ENCODE assay signal across 10 cellular contexts in the genomic region with DNA sequence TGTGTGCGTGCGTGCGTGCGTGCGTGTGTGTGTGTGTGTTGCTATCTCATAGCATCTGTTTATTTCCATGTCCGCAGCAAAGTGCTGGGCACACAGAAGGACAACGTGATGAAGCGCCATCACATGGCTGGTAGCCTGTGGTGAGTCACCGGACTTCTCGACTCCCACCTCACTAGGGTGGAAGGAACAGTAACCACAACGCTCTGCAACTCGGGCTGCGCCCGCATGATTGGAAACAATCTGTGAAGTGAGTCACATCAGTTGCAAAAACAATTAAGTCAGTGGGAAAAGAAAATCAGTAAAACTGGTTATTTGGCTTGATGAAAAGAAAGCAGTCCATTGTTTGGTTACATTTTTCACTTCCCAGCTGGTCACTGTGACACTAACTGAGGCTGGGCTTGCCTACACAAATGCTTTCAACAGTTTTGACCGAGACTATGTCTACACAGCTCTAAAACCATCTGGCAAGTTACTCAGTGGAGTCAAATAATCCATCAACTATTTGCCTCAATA.
A peak's percentile ranks its signal among the peaks of the same experiment; 100 is the strongest.
DNase-seq lines count a peak whose midpoint lies in the region; TF ChIP-seq lines count a peak whose summit lies in the region.
"Had no signal": no experiment of that assay in that cellular context is flagged by ENCODE, and none has a peak within 500 bp of the region (broad histone marks: within the 10 kb centered on the region; RNA-seq: fewer than 3 reads in every experiment).

No MANE protein-coding gene starts in this region.

- WGBS in mesenchymal stem cell = 50% methylated on average over 15 of the region's 15 CpGs

- DNase-seq in AG09309 (ENCODE audit: low read depth) (peak; percentile 93), MG63 (peak; percentile 93), cardiac fibroblast (ENCODE audit: low read depth in 2 of 2) (peak; percentile 63 to 87), mesenchymal stem cell (peak; percentile 97), NCI-H1105 treated with DMSO at 0.1 percent for 48 hours (lab: John Stamatoyannopoulos, UW) (no peak), NCI-H774 (lab: John Stamatoyannopoulos, UW) (no peak), NCI-H526 treated with DMSO at 0.1 percent for 48 hours (lab: John Stamatoyannopoulos, UW) (no peak), NAMALWA (ENCODE audit: low spot score) (no peak)
- DNase-seq: stimulated activated CD4-positive, alpha-beta T cell treated with anti-CD3 and anti-CD28 coated beads, Interleukin-4, amount 100 ng/mL, for 24 hours had no signal

- H4K91ac ChIP-seq in mesenchymal stem cell (ENCODE audit: low read length) = no peak overlapping the region

- H2AFZ ChIP-seq in mesenchymal stem cell (ENCODE audit: low read depth, low read length) = no peak overlapping the region

- H2BK12ac ChIP-seq in mesenchymal stem cell (ENCODE audit: low read length in 2 of 2) = no peak overlapping the region

- TF ChIP-seq CTCF in AG09309 (IDR thresholded peaks at IDR 0.05; ENCODE audit: control insufficient read depth, insufficient read depth, low read depth, low read length, missing control alignments) (no peak), cardiac fibroblast (IDR thresholded peaks at IDR 0.05; ENCODE audit: low read depth, low read length) (no peak)

- no peaks in the 10 kb centered on the region for H3K36me3 ChIP-seq in MG63
- no peaks in the 10 kb centered on the region for H3K36me3 ChIP-seq in mesenchymal stem cell (ENCODE audit: control insufficient read depth in 1 of 2, insufficient read depth in 2 of 2, low read depth in 1 of 2, low read length in 2 of 2)

- H2BK120ac ChIP-seq in mesenchymal stem cell (ENCODE audit: low read depth, low read length) = no peak overlapping the region

- no peak overlapping the region for H3K23ac ChIP-seq in mesenchymal stem cell (ENCODE audit: low read length in 2 of 2)

- H3K4me1 ChIP-seq in mesenchymal stem cell (ENCODE audit: control insufficient read depth, insufficient read depth, low read depth, low read length) = peaks cover 19% of the 10 kb centered on the region

- no peak overlapping the region for H3K4me3 ChIP-seq in AG09309 (ENCODE audit: control insufficient read depth, low read depth, low read length)
- no peak overlapping the region for H3K4me3 ChIP-seq in MG63
- H3K4me3 ChIP-seq in cardiac fibroblast (replicated peaks in 1 of 2; ENCODE audit: low read depth in 2 of 2, low read length in 2 of 2) = no peak overlapping the region
- H3K4me3 ChIP-seq in mesenchymal stem cell (ENCODE audit: insufficient read depth in 1 of 2, low read depth in 1 of 2, low read length in 2 of 2) = no peak overlapping the region

- no peak overlapping the region for H4K8ac ChIP-seq in mesenchymal stem cell (ENCODE audit: low read length)

- H3K9ac ChIP-seq in mesenchymal stem cell (ENCODE audit: low read length) = peak overlapping the region; percentile 42

- no peak overlapping the region for H2BK15ac ChIP-seq in mesenchymal stem cell (ENCODE audit: low read depth, poor library complexity, severe bottlenecking)

- no peaks in the 10 kb centered on the region for H3K9me3 ChIP-seq in MG63
- no peaks in the 10 kb centered on the region for H3K9me3 ChIP-seq in mesenchymal stem cell (ENCODE audit: control insufficient read depth, low read length)

- no peaks in the 10 kb centered on the region for H3K79me1 ChIP-seq in mesenchymal stem cell (replicated peaks; ENCODE audit: low read length, poor library complexity, severe bottlenecking)

- H2AK5ac ChIP-seq in mesenchymal stem cell (ENCODE audit: low read length, severe bottlenecking) = no peak overlapping the region

- peak overlapping the region; percentile 87 for H3K27ac ChIP-seq in mesenchymal stem cell (ENCODE audit: low read length, poor library complexity, severe bottlenecking)
- H3K27ac ChIP-seq: C4-2B had no signal

- H3K4ac ChIP-seq in mesenchymal stem cell (ENCODE audit: low read depth in 1 of 2, low read length in 2 of 2) = no peak overlapping the region

- no peak overlapping the region for H3K18ac ChIP-seq in mesenchymal stem cell (ENCODE audit: low read depth in 1 of 2, low read length in 2 of 2)

- H2BK5ac ChIP-seq in mesenchymal stem cell (ENCODE audit: low read depth, low read length, poor library complexity, severe bottlenecking) = no peak overlapping the region

- H3K14ac ChIP-seq in mesenchymal stem cell (ENCODE audit: low read length in 2 of 2) = no peak overlapping the region

- no peak overlapping the region for H3K4me2 ChIP-seq in mesenchymal stem cell (ENCODE audit: low read length, poor library complexity, severe bottlenecking)

- no peaks in the 10 kb centered on the region; the same call in 1 of the 2 replicates for H3K27me3 ChIP-seq in MG63
- H3K27me3 ChIP-seq in mesenchymal stem cell (ENCODE audit: control insufficient read depth in 1 of 2, insufficient read depth in 1 of 2, low read length in 2 of 2) = peaks cover 0 to 11% of the 10 kb centered on the region in 2 experiments

Comparison
In these comparisons a context has a peak if more than half of its experiments do, and no peak if none do; other contexts are left out.
1. DNase-seq: peak in AG09309 (single experiment), MG63 (single experiment), cardiac fibroblast (2 of 2) and mesenchymal stem cell (single experiment); none in NCI-H1105 treated with DMSO at 0.1 percent for 48 hours (single experiment), NCI-H774 (single experiment), NCI-H526 treated with DMSO at 0.1 percent for 48 hours (single experiment) and NAMALWA (single experiment).